In genomic region chr19:46629546-46630025, GRCh38 we compare ENCODE assay signal across 13 cellular contexts.
DNase-seq lines count a peak whose midpoint lies in the region; ATAC-seq and TF ChIP-seq lines count a peak whose summit lies in the region.
"Had no signal": no experiment of that assay in that cellular context is flagged by ENCODE, and none has a peak within 500 bp of the region (broad histone marks: within the 10 kb centered on the region; RNA-seq: fewer than 3 reads in every experiment).

No MANE protein-coding gene starts in this region.

- DNase-seq in GF-D8 (lab: John Stamatoyannopoulos, UW) (peak; percentile 69), erythroblast (lab: John Stamatoyannopoulos, UW) (peak; percentile 54 to 76), superior temporal gyrus (ENCODE audit: extremely low spot score) (no peak)
- DNase-seq: brain microvascular endothelial cell; effector memory CD4-positive, alpha-beta T cell; foreskin keratinocyte; immature natural killer cell; NCI-H2081; SHP77 had no signal

- H3K4me1 Mint-ChIP-seq in nephron: peaks cover 48% of the 10 kb centered on the region

- no peak for TF ChIP-seq CTCF in nephron (IDR thresholded peaks at IDR 0.05; ENCODE audit: unreplicated experiment in 3 of 3)

- H3K27me3 Mint-ChIP-seq in nephron (ENCODE audit: low read depth): peaks cover 12% of the 10 kb centered on the region

- H3K4me3 Mint-ChIP-seq in nephron: no peak overlapping the region
- H3K4me3 Mint-ChIP-seq: immature natural killer cell had no signal

- no peak for TF ChIP-seq POLR2A in erythroblast (IDR thresholded peaks at IDR 0.05; ENCODE audit: low read length)

- H3K36me3 Mint-ChIP-seq in nephron (ENCODE audit: low read depth): no peaks in the 10 kb centered on the region
- H3K36me3 Mint-ChIP-seq: immature natural killer cell had no signal

- no peaks in the 10 kb centered on the region for H3K9me3 Mint-ChIP-seq in nephron
- H3K9me3 Mint-ChIP-seq: immature natural killer cell had no signal

- H3K27ac Mint-ChIP-seq in nephron: peak overlapping the region; percentile 21 to 88 (median 79)
- H3K27ac Mint-ChIP-seq: immature natural killer cell had no signal

- ATAC-seq in SK-N-SH treated with all-trans-retinoic acid at 6 μM for 48 hours: no peak; the same call in 2 of the 3 replicates
- no peak for ATAC-seq in HG02970 (IDR thresholded peaks at IDR 0.05; ENCODE audit: low FRiP score, unreplicated experiment)
- no peak for ATAC-seq in HG03354 (IDR thresholded peaks at IDR 0.05; ENCODE audit: poor library complexity, severe bottlenecking, unreplicated experiment)
- ATAC-seq: foreskin keratinocyte had no signal

TF ChIP-seq in SK-N-SH treated with all-trans-retinoic acid at 6 μM for 48 hours, 23 proteins besides CTCF, POLR2A, EP300 and RAD21:
- TF ChIP-seq SNAI2 (CRISPR knock-in tag; IDR thresholded peaks at IDR 0.05) (0 out of 2 replicates have a peak, but pooled peaks have one; percentile 48), POU6F1 (CRISPR knock-in tag; IDR thresholded peaks at IDR 0.05; ENCODE audit: borderline replicate concordance, low read depth) (no peak), RARB (CRISPR knock-in tag; IDR thresholded peaks at IDR 0.05) (no peak), CSRNP3 (CRISPR knock-in tag; IDR thresholded peaks at IDR 0.05) (no peak; the same call in 1 of the 2 replicates), BACH2 (CRISPR knock-in tag; IDR thresholded peaks at IDR 0.05; ENCODE audit: borderline replicate concordance) (peak; percentile 83), PPARA (CRISPR knock-in tag; IDR thresholded peaks at IDR 0.05; ENCODE audit: borderline replicate concordance) (peak; percentile 88; the same call in 1 of the 2 replicates), ZNF565 (CRISPR knock-in tag; conservative IDR thresholded peaks at IDR 0.05; ENCODE audit: low read depth) (peak; percentile 91), GLIS3 (CRISPR knock-in tag; IDR thresholded peaks at IDR 0.05) (no peak), ISL1 (CRISPR knock-in tag; IDR thresholded peaks at IDR 0.05) (0 out of 2 replicates have a peak, but pooled peaks have one; percentile 6), ESRRG (CRISPR knock-in tag; IDR thresholded peaks at IDR 0.05) (peak; percentile 79; the same call in 1 of the 2 replicates), ARNTL (CRISPR knock-in tag; IDR thresholded peaks at IDR 0.05; ENCODE audit: borderline replicate concordance, low read depth) (peak; percentile 16; the same call in 1 of the 2 replicates), TCF4 (CRISPR knock-in tag; IDR thresholded peaks at IDR 0.05; ENCODE audit: borderline replicate concordance) (peak; percentile 94), ZC3H10 (CRISPR knock-in tag; IDR thresholded peaks at IDR 0.05) (no peak), TSHZ2 (CRISPR knock-in tag; IDR thresholded peaks at IDR 0.05) (peak; percentile 98), ZFP3 (CRISPR knock-in tag; IDR thresholded peaks at IDR 0.05) (peak; percentile 38; the same call in 1 of the 2 replicates), ZNF8 (CRISPR knock-in tag; IDR thresholded peaks at IDR 0.05) (0 out of 2 replicates have a peak, but pooled peaks have one; percentile 4), ZNF70 (CRISPR knock-in tag; IDR thresholded peaks at IDR 0.05) (peak; percentile 84), ZFP30 (CRISPR knock-in tag; IDR thresholded peaks at IDR 0.05) (no peak)
